ENCODE assay signal across 8 cellular contexts in genomic region chr7:16801111-16801542, GRCh38. TPM values are rescaled to one million over a fixed set of nuclear protein-coding genes. Genes with fewer than 3 reads are reported as not detected.
A peak's percentile ranks its signal among the peaks of the same experiment; 100 is the strongest.
DNase-seq lines count a peak whose midpoint lies in the region; ATAC-seq, FAIRE-seq and TF ChIP-seq lines count a peak whose summit lies in the region.

No MANE protein-coding gene starts in this region.

- peak overlapping the region; percentile 80 for H3K4me2 ChIP-seq in A549

- no peak for TF ChIP-seq EP300 in A549 (IDR thresholded peaks at IDR 0.05)

- no peaks in the 10 kb centered on the region for H3K36me3 Mint-ChIP-seq in memory B cell

- CTCF ChIA-PET in A549 (lab: Yijun Ruan, JAX): interaction anchor here (0.6 to 6.6 kb wide), 33 partner anchors 9 to 879 kb away, joined by 3 to 46 read pairs (median 4); no protein-coding TSS in a partner anchor

- peak; percentile 61 to 77; a peak in 4 of 6 replicates for ATAC-seq in A549
- peak; percentile 74 for ATAC-seq in HG03469 (IDR thresholded peaks at IDR 0.05; ENCODE audit: unreplicated experiment)
- peak; percentile 51 for ATAC-seq in memory B cell (ENCODE audit: low read depth)

- TF ChIP-seq CTCF in A549 (IDR thresholded peaks at IDR 0.05): peak; percentile 79
- TF ChIP-seq CTCF in GM12873 (IDR thresholded peaks at IDR 0.05; ENCODE audit: insufficient read depth, low read depth, low read length, missing control alignments): peak; percentile 41

- no peak overlapping the region for H3K4me3 ChIP-seq in A549

- no peak for TF ChIP-seq POLR2A in A549 (IDR thresholded peaks at IDR 0.05; ENCODE audit: low read length)

- H3K4me1 Mint-ChIP-seq in memory B cell: no peaks in the 10 kb centered on the region

- peaks cover 2% of the 10 kb centered on the region for H3K27me3 Mint-ChIP-seq in memory B cell

- H3K4me3 Mint-ChIP-seq in memory B cell: no peak overlapping the region

- H3K9me3 Mint-ChIP-seq in memory B cell: no peaks in the 10 kb centered on the region

- POLR2A ChIA-PET in A549 (lab: Yijun Ruan, JAX): interaction anchor here (1.2 to 1.6 kb wide), 2 partner anchors 46 to 117 kb away, joined by 4 to 5 read pairs; no protein-coding TSS in a partner anchor

- DNase-seq in A549 (ENCODE audit: low read depth in 1 of 2, low spot score in 1 of 2): peak; percentile 80 to 84
- DNase-seq in NCI-H82 (lab: John Stamatoyannopoulos, UW): peak; percentile 80
- peak; percentile 67 to 86 for DNase-seq in T47D (ENCODE audit: low read depth in 1 of 2, low spot score in 1 of 2)
- no peak for DNase-seq in memory B cell (ENCODE audit: low spot score in 2 of 2)
- DNase-seq in hypothalamus (lab: John Stamatoyannopoulos, UW): no peak
- no peak for DNase-seq in amygdala (lab: John Stamatoyannopoulos, UW)

- peak; percentile 85 to 88 for TF ChIP-seq RAD21 in A549 (conservative IDR thresholded peaks at IDR 0.05 in 1 of 2, IDR thresholded peaks at IDR 0.05 in 1 of 2)

- H3K27ac Mint-ChIP-seq in memory B cell: no peak overlapping the region

- no peaks in the 10 kb centered on the region for H3K9me3 ChIP-seq in A549

- peak overlapping the region; percentile 42 to 71; a peak in 5 of 6 replicates for H3K27ac ChIP-seq in A549

- in situ Hi-C loops in T47D (cut with HindIII; ENCODE audit: low pct_unique_long_range_greater_than_20kb, low sequenced_read_pairs): no loop called here

- FAIRE-seq in A549 (lab: Jason Lieb, UNC): peak; percentile 95

- H3K4me1 ChIP-seq in A549: peaks cover 43% of the 10 kb centered on the region

TF ChIP-seq in A549, 52 proteins besides CTCF, POLR2A, EP300 and RAD21:
- TF ChIP-seq SMC3 (IDR thresholded peaks at IDR 0.05): peak; percentile 83
- no peak for TF ChIP-seq HDAC2 (IDR thresholded peaks at IDR 0.05)
- TF ChIP-seq FOSL2 (IDR thresholded peaks at IDR 0.05): 0 out of 2 replicates have a peak, but pooled peaks have one; percentile 7
- peak; percentile 64 for TF ChIP-seq FOSL2 (CRISPR knock-in tag; IDR thresholded peaks at IDR 0.05)

RNA-seq across cellular contexts. Expression of gene AGR2, which starts 3.7 kb away (rescaled TPM):
- 479 and 682 TPM in 2 replicates for polyA plus RNA-seq in A549 (2011; rRNA removed)
- polyA plus RNA-seq in A549 (2012; cell fraction: cytosol; rRNA removed): 144 and 151 TPM in 2 replicates
- 84.8 and 108 TPM in 2 replicates for polyA plus RNA-seq in A549 (2012; cell fraction: nucleus; rRNA removed)
- 60.7 to 67.5 TPM (median 61.8 TPM) in 3 replicates for polyA plus RNA-seq in A549 (2017; fragmentation: RNase III; extraction: RNeasy Plus Mini Kit Qiagen cat#74134 plus additional on column Dnase treatment)
- 203 and 270 TPM in 2 replicates for polyA minus RNA-seq in A549 (2011; rRNA and poly(A)+ RNA removed)

RNA-seq across cellular contexts. Expression of gene TSPAN13, which starts 47.6 kb away (rescaled TPM):
- polyA plus RNA-seq in A549 (2011; rRNA removed): 32.8 and 40.7 TPM in 2 replicates
- 8.2 and 8.7 TPM in 2 replicates for polyA plus RNA-seq in A549 (2012; cell fraction: cytosol; rRNA removed)
- polyA plus RNA-seq in A549 (2012; cell fraction: nucleus; rRNA removed): 2.8 and 6.1 TPM in 2 replicates
- polyA plus RNA-seq in A549 (2017; fragmentation: RNase III; extraction: RNeasy Plus Mini Kit Qiagen cat#74134 plus additional on column Dnase treatment): 8.4 to 9.6 TPM (median 9.1 TPM) in 3 replicates
- polyA minus RNA-seq in A549 (2011; rRNA and poly(A)+ RNA removed): 8.3 and 12.8 TPM in 2 replicates

Comparison
In these comparisons a context has a peak if more than half of its experiments do, and no peak if none do; other contexts are left out.
1. DNase-seq: peak in A549 (2 of 2), NCI-H82 (single experiment) and T47D (2 of 2); none in memory B cell (0 of 2), hypothalamus (0 of 51) and amygdala (0 of 56).
2. Peak in every context shown above with its lines, with median percentiles within 50 percentile points of each other: ATAC-seq.